Comparison of ENCODE assay signal across 13 cellular contexts in genomic region chr10:11527700-11528255, GRCh38.
DNase-seq lines count a peak whose midpoint lies in the region; ATAC-seq, FAIRE-seq and TF ChIP-seq lines count a peak whose summit lies in the region.
"Had no signal": no experiment of that assay in that cellular context is flagged by ENCODE, and none has a peak within 500 bp of the region (broad histone marks: within the 10 kb centered on the region; RNA-seq: fewer than 3 reads in every experiment).

No MANE protein-coding gene starts in this region.

- H2AFZ ChIP-seq in GM12878 (ENCODE audit: control insufficient read depth, low read depth, low read length): no peak overlapping the region

- H3K9me3 Mint-ChIP-seq in stimulated activated naive CD8-positive, alpha-beta T cell treated with anti-CD3 and anti-CD28 coated beads, Interleukin-15, Interleukin-2, amounts not matched to agents 100 ng/mL and 50 ng/mL, for 24 hours: no peaks in the 10 kb centered on the region
- H3K9me3 Mint-ChIP-seq: activated CD4-positive, alpha-beta T cell treated with anti-CD3 and anti-CD28 coated beads, Interleukin-2, amount 10 ng/mL, durations not matched to agents 24 days and 14 days had no signal

- TF ChIP-seq CTCF in GM12878 (IDR thresholded peaks at IDR 0.05 in 2 of 3, conservative IDR thresholded peaks at IDR 0.05 in 1 of 3; ENCODE audit: control insufficient read depth in 2 of 3, extremely low read depth in 1 of 3, insufficient read depth in 1 of 3, low read depth in 3 of 3, low read length in 3 of 3) (no peak), lower lobe of right lung (IDR thresholded peaks at IDR 0.05) (no peak)

- H3K4me1 Mint-ChIP-seq in stimulated activated naive CD8-positive, alpha-beta T cell treated with anti-CD3 and anti-CD28 coated beads, Interleukin-15, Interleukin-2, amounts not matched to agents 100 ng/mL and 50 ng/mL, for 24 hours (ENCODE audit: low read depth): peaks cover 38% of the 10 kb centered on the region

- TF ChIP-seq EP300 in GM12878 (IDR thresholded peaks at IDR 0.05; ENCODE audit: borderline replicate concordance in 1 of 2, control insufficient read depth in 1 of 2, low read depth in 2 of 2, low read length in 2 of 2): no peak

- no peak for ATAC-seq in stimulated activated naive CD8-positive, alpha-beta T cell treated with anti-CD3 and anti-CD28 coated beads, Interleukin-15, Interleukin-2, amounts not matched to agents 100 U/mL and 50 U/mL, for 24 hours
- ATAC-seq in GM12878: peak; percentile 27; the same call in 2 of the 3 replicates
- ATAC-seq in lower lobe of right lung: peak in 1 of 2 donors; percentile 35
- ATAC-seq in GM18498 (IDR thresholded peaks at IDR 0.05; ENCODE audit: unreplicated experiment): no peak

- H3K79me2 ChIP-seq in GM12878 (ENCODE audit: control insufficient read depth, insufficient read depth, low read length): peaks cover 65% of the 10 kb centered on the region

- CTCF ChIA-PET in GM12878 (lab: Yijun Ruan, JAX): no interaction called here

- in situ Hi-C loops in GM12878 (cut with MboI): no loop called here

- no peak for TF ChIP-seq POLR2A in GM12878 (IDR thresholded peaks at IDR 0.05; ENCODE audit: low read depth, low read length)

- RAD21 ChIA-PET in GM12878 (lab: Charles Lee; ENCODE audit: unreplicated experiment): interaction anchor here (1.0 kb wide), 1 partner anchor 80 kb away, joined by 3 read pairs; no protein-coding TSS in a partner anchor

- H3K27me3 ChIP-seq in GM12878 (replicated peaks in 1 of 2; ENCODE audit: control insufficient read depth in 2 of 2, insufficient read depth in 2 of 2, low read length in 1 of 2): no peaks in the 10 kb centered on the region
- H3K27me3 ChIP-seq in lower lobe of right lung (ENCODE audit: low read depth): no peaks in the 10 kb centered on the region

- BruUV-seq in GM12878 (replicated peaks; lab: Mats Ljungman, UMichigan): no TSS peak

- SMC1A ChIA-PET in GM12878 (lab: Charles Lee; ENCODE audit: uncharacterized antibody, unreplicated experiment): interaction anchor here (0.7 to 1.6 kb wide), 6 partner anchors 21 to 197 kb away, joined by 3 to 4 read pairs (median 4); no protein-coding TSS in a partner anchor

- H3K27me3 Mint-ChIP-seq in stimulated activated naive CD8-positive, alpha-beta T cell treated with anti-CD3 and anti-CD28 coated beads, Interleukin-15, Interleukin-2, amounts not matched to agents 100 ng/mL and 50 ng/mL, for 24 hours: no peaks in the 10 kb centered on the region

- H3K4me1 ChIP-seq in GM12878 (ENCODE audit: control insufficient read depth, insufficient read depth, low read length) (peaks cover 15% of the 10 kb centered on the region), lower lobe of right lung (peaks cover 22% of the 10 kb centered on the region)

- H3K9me3 ChIP-seq in GM12878 (replicated peaks; ENCODE audit: control insufficient read depth, insufficient read depth, low read length) (no peaks in the 10 kb centered on the region; the same call in 2 of the 3 replicates), lower lobe of right lung (no peaks in the 10 kb centered on the region)

- H3K36me3 ChIP-seq in GM12878 (ENCODE audit: control insufficient read depth in 2 of 2, insufficient read depth in 2 of 2, low read length in 1 of 2): peaks cover 0 to 10% of the 10 kb centered on the region in 2 experiments; a peak in 3 of 4 replicates
- no peaks in the 10 kb centered on the region for H3K36me3 ChIP-seq in lower lobe of right lung

- peak overlapping the region; percentile 34 for H3K4me3 ChIP-seq in GM12878
- peak overlapping the region; percentile 27 for H3K4me3 ChIP-seq in lower lobe of right lung

- TF ChIP-seq RAD21 in GM12878 (IDR thresholded peaks at IDR 0.05; ENCODE audit: insufficient read depth, low read depth, low read length): no peak

- no peaks in the 10 kb centered on the region for H4K20me1 ChIP-seq in GM12878 (ENCODE audit: control insufficient read depth, insufficient read depth)

- H3K9ac ChIP-seq in GM12878 (ENCODE audit: control insufficient read depth, insufficient read depth, low read length): peak overlapping the region; percentile 11; the same call in 1 of the 2 replicates

- peak overlapping the region; percentile 50 for H3K27ac Mint-ChIP-seq in stimulated activated naive CD8-positive, alpha-beta T cell treated with anti-CD3 and anti-CD28 coated beads, Interleukin-15, Interleukin-2, amounts not matched to agents 100 ng/mL and 50 ng/mL, for 24 hours
- H3K27ac Mint-ChIP-seq: activated CD4-positive, alpha-beta T cell treated with anti-CD3 and anti-CD28 coated beads, Interleukin-2, amount 10 ng/mL, durations not matched to agents 24 days and 14 days had no signal

- no peak for DNase-seq in stimulated activated naive CD8-positive, alpha-beta T cell treated with anti-CD3 and anti-CD28 coated beads, Interleukin-15, Interleukin-2, amounts not matched to agents 100 U/mL and 50 U/mL, for 24 hours
- DNase-seq in GM12878 (ENCODE audit: low read depth, low spot score): no peak
- DNase-seq in lower lobe of right lung: no peak
- DNase-seq in COR-L47 (lab: John Stamatoyannopoulos, UW): no peak
- DNase-seq in dedifferentiated amniotic fluid mesenchymal stem cell (ENCODE audit: extremely low spot score): no peak
- no peak for DNase-seq in NCI-H146 treated with DMSO at 0.1 percent for 48 hours (lab: John Stamatoyannopoulos, UW; ENCODE audit: unreplicated experiment)
- DNase-seq: activated CD4-positive, alpha-beta T cell treated with anti-CD3 and anti-CD28 coated beads, Interleukin-2, amount 10 ng/mL, durations not matched to agents 24 days and 14 days; C1 segment of cervical spinal cord; glutamatergic neuron; NCI-H2107 had no signal

- intact Hi-C loops in GM12878 (cut with micrococcal nuclease; ENCODE audit: unreplicated experiment): no loop called here
- intact Hi-C loops in lower lobe of right lung (cut with DNase I): loop anchor here (10.0 kb wide), 1 partner anchor 77 kb away; no protein-coding TSS in a partner anchor

- H3K36me3 Mint-ChIP-seq in stimulated activated naive CD8-positive, alpha-beta T cell treated with anti-CD3 and anti-CD28 coated beads, Interleukin-15, Interleukin-2, amounts not matched to agents 100 ng/mL and 50 ng/mL, for 24 hours (ENCODE audit: low read depth): no peaks in the 10 kb centered on the region

- peak overlapping the region; percentile 60 for H3K4me2 ChIP-seq in GM12878 (ENCODE audit: control insufficient read depth, insufficient read depth)

- H3K27ac ChIP-seq in GM12878 (ENCODE audit: control insufficient read depth, insufficient read depth) (peak overlapping the region; percentile 76; the same call in 1 of the 2 replicates), lower lobe of right lung (peak overlapping the region; percentile 26)

- FAIRE-seq in GM12878 (lab: Jason Lieb, UNC): no peak
- FAIRE-seq: bronchial epithelial cell had no signal

- 3% methylated on average over 4 of the region's 4 CpGs for WGBS in GM12878 (ENCODE audit: insufficient coverage, insufficient replicate concordance, low lambda C conversion rate, missing lambda C conversion rate)

- POLR2A ChIA-PET in GM12878 (lab: Charles Lee): no interaction called here

- H3K4me3 Mint-ChIP-seq in stimulated activated naive CD8-positive, alpha-beta T cell treated with anti-CD3 and anti-CD28 coated beads, Interleukin-15, Interleukin-2, amounts not matched to agents 100 ng/mL and 50 ng/mL, for 24 hours: peak overlapping the region; percentile 78
- H3K4me3 Mint-ChIP-seq: activated CD4-positive, alpha-beta T cell treated with anti-CD3 and anti-CD28 coated beads, Interleukin-2, amount 10 ng/mL, durations not matched to agents 24 days and 14 days had no signal

TF ChIP-seq in GM12878, 131 proteins besides CTCF, POLR2A, EP300 and RAD21:
- 0 out of 2 replicates have a peak, but pooled peaks have one; percentile 9 for TF ChIP-seq NFIC (IDR thresholded peaks at IDR 0.05; ENCODE audit: low read depth, low read length)
- TF ChIP-seq SREBF1 (IDR thresholded peaks at IDR 0.05; ENCODE audit: low read length): no peak
